11 cellular contexts compared by ENCODE assay signal in the genomic region with DNA sequence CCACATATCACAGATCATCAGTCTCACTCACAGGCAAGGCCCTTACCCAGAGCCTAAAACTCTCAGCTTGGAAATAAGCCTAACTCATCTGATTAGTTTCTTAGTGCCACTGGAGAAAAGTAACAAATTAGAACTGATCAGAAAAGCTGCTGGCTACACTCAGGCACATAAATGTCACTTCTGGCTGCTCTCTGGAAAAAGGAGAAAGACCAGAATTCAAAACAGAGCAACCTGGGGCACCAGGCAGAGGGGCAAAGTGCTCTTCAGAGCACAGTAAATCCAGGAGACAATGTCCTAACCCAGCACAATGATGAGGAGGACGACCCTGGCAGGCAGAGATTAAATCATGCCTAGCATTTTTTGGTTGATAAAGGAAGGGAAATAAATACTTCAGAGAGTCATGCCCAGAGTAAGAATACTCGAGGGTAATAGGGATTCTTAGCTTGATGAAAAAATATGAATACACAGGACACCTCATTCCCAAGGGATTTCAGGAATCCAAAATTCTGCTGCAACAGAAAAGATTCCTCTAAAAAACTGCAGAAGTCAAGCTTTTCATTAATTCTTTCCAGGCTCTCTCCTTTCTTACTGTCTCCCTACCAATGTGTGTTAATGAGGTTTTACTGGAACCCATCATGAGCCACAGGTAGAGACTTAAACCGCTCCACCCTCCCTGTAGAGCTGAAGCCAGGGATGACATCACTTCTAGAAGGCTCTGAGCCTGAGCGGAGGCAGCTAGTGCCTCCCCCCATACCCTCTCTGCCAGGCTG. TPM values are rescaled to one million over a fixed set of nuclear protein-coding genes. Genes with fewer than 3 reads are reported as not detected.
DNase-seq lines count a peak whose midpoint lies in the region; ATAC-seq and TF ChIP-seq lines count a peak whose summit lies in the region.
"Had no signal": no experiment of that assay in that cellular context is flagged by ENCODE, and none has a peak within 500 bp of the region (broad histone marks: within the 10 kb centered on the region; RNA-seq: fewer than 3 reads in every experiment).

No MANE protein-coding gene starts in this region.

- H2AK9ac ChIP-seq in IMR-90 (replicated peaks; ENCODE audit: low read depth, low read length, poor library complexity): peak overlapping the region; percentile 73

- H3K9me1 ChIP-seq in IMR-90 (ENCODE audit: insufficient read depth, low read length): peaks cover 10% of the 10 kb centered on the region

- CTCF ChIA-PET in IMR-90 (lab: Yijun Ruan, JAX): no interaction called here

- peak overlapping the region; percentile 55 to 83; a peak in 3 of 4 replicates for H4K8ac ChIP-seq in IMR-90 (ENCODE audit: low read depth in 2 of 2, low read length in 2 of 2)

- H3K4me1 ChIP-seq in IMR-90 (ENCODE audit: control insufficient read depth, insufficient read depth, low read length) (peaks cover 22% of the 10 kb centered on the region), lower lobe of right lung (peaks cover 29% of the 10 kb centered on the region)

- ATAC-seq in IMR-90 (ENCODE audit: low read depth) (peak; percentile 10), lower lobe of right lung (no peak), HG03135 (IDR thresholded peaks at IDR 0.05; ENCODE audit: unreplicated experiment) (no peak)

- H2BK15ac ChIP-seq in IMR-90 (ENCODE audit: low read depth, low read length): peak overlapping the region; percentile 62; the same call in 2 of the 3 replicates

- POLR2A ChIA-PET in IMR-90 (lab: Charles Lee; ENCODE audit: unreplicated experiment): no interaction called here

- H3K4me1 Mint-ChIP-seq in brain: peaks cover 37% of the 10 kb centered on the region

- peak overlapping the region; percentile 60 for H3K14ac ChIP-seq in IMR-90 (replicated peaks; ENCODE audit: low read depth, low read length)

- H3K9me3 ChIP-seq in IMR-90 (ENCODE audit: control insufficient read depth, insufficient read depth, low read length) (no peaks in the 10 kb centered on the region), lower lobe of right lung (no peaks in the 10 kb centered on the region)
- H3K9me3 ChIP-seq: testis had no signal

- no peaks in the 10 kb centered on the region for H3K36me3 ChIP-seq in IMR-90 (ENCODE audit: control insufficient read depth, insufficient read depth, low read length)
- no peaks in the 10 kb centered on the region for H3K36me3 ChIP-seq in lower lobe of right lung

- H3K27me3 ChIP-seq in IMR-90 (ENCODE audit: control insufficient read depth, insufficient read depth, low read length) (no peaks in the 10 kb centered on the region), lower lobe of right lung (ENCODE audit: low read depth) (peaks cover 33% of the 10 kb centered on the region)
- H3K27me3 ChIP-seq: testis had no signal

- H3K4me3 ChIP-seq in AG10803 (ENCODE audit: low read length) (no peak overlapping the region), IMR-90 (ENCODE audit: insufficient read depth, low read depth, low read length) (no peak overlapping the region), lower lobe of right lung (no peak overlapping the region)
- H3K4me3 ChIP-seq: testis had no signal

- H3K18ac ChIP-seq in IMR-90 (ENCODE audit: low read depth, low read length): peak overlapping the region; percentile 78

- H4K5ac ChIP-seq in IMR-90 (ENCODE audit: low read depth, low read length): peak overlapping the region; percentile 83

- peaks cover 9% of the 10 kb centered on the region for H3K27me3 Mint-ChIP-seq in brain

- peak overlapping the region in 4 of 5 experiments; percentile 49 to 93 (median 80) for H3K27ac Mint-ChIP-seq in brain

- no TSS peak for BruUV-seq in IMR-90 (replicated peaks; lab: Mats Ljungman, UMichigan)

- TF ChIP-seq CTCF in AG10803 (conservative IDR thresholded peaks at IDR 0.05; ENCODE audit: low read length) (no peak), IMR-90 (conservative IDR thresholded peaks at IDR 0.05; ENCODE audit: low read depth, low read length) (no peak), brain (conservative IDR thresholded peaks at IDR 0.05) (no peak), lower lobe of right lung (IDR thresholded peaks at IDR 0.05) (no peak)

- peak overlapping the region; percentile 73 for H3K4me2 ChIP-seq in IMR-90 (ENCODE audit: low read depth, low read length)

- H4K91ac ChIP-seq in IMR-90 (ENCODE audit: insufficient read depth, low read depth, low read length): peak overlapping the region; percentile 89

- H3K23ac ChIP-seq in IMR-90 (ENCODE audit: low read depth, low read length): peak overlapping the region; percentile 83; the same call in 1 of the 2 replicates

- DNase-seq in AG10803 (ENCODE audit: low read depth) (peak; percentile 92), IMR-90 (peak; percentile 73), lower lobe of right lung (no peak), DMS114 treated with DMSO at 0.1 percent for 48 hours (lab: John Stamatoyannopoulos, UW; ENCODE audit: unreplicated experiment) (no peak), NCI-H187 (lab: John Stamatoyannopoulos, UW) (no peak), superior temporal gyrus (ENCODE audit: extremely low spot score) (no peak)
- DNase-seq: activated gamma-delta T cell, NCI-H510A, testis had no signal

- H3K4me3 Mint-ChIP-seq in brain: peak overlapping the region; percentile 50 to 89 (median 85)

- H3K56ac ChIP-seq in IMR-90 (ENCODE audit: extremely low read depth, insufficient read depth, low read length): peak overlapping the region; percentile 55; the same call in 1 of the 2 replicates

- H2BK5ac ChIP-seq in IMR-90 (ENCODE audit: low read depth, low read length, poor library complexity, severe bottlenecking): peak overlapping the region; percentile 90

- H2BK20ac ChIP-seq in IMR-90 (ENCODE audit: low read depth, low read length): peak overlapping the region; percentile 92

- peak overlapping the region; percentile 86 for H3K4ac ChIP-seq in IMR-90 (ENCODE audit: low read depth, low read length)

- no peak for TF ChIP-seq RAD21 in IMR-90 (IDR thresholded peaks at IDR 0.05; ENCODE audit: low read length)

- peak overlapping the region; percentile 49 for H2AFZ ChIP-seq in IMR-90 (replicated peaks; ENCODE audit: low read length, poor library complexity)

- no CpG with 5 or more reads among the region's 4 CpGs for WGBS in IMR-90 (ENCODE audit: extremely low coverage in 2 of 2, insufficient read length in 1 of 2), 2 experiments

- no peaks in the 10 kb centered on the region for H3K36me3 Mint-ChIP-seq in brain

- dilution Hi-C loops in IMR-90 (cut with HindIII; ENCODE audit: low sequenced_read_pairs, unreplicated experiment): no loop called here

- H2BK120ac ChIP-seq in IMR-90 (ENCODE audit: low read depth, low read length): peak overlapping the region; percentile 94

- H3K9me3 Mint-ChIP-seq in brain: no peaks in the 10 kb centered on the region

- H3K9ac ChIP-seq in IMR-90 (ENCODE audit: low read depth, low read length): peak overlapping the region; percentile 49; the same call in 1 of the 2 replicates

- H3K27ac ChIP-seq in IMR-90 (ENCODE audit: insufficient read depth, low read length): peak overlapping the region; percentile 94; the same call in 1 of the 2 replicates
- peak overlapping the region; percentile 82 for H3K27ac ChIP-seq in lower lobe of right lung
- H3K27ac ChIP-seq: testis had no signal

- peaks cover 0 to 37% of the 10 kb centered on the region in 2 experiments; a peak in 2 of 4 replicates for H3K79me1 ChIP-seq in IMR-90 (ENCODE audit: low read depth in 1 of 2, low read length in 2 of 2)

- peak overlapping the region; percentile 83 for H2AK5ac ChIP-seq in IMR-90 (ENCODE audit: low read depth, low read length)

- H4K20me1 ChIP-seq in IMR-90 (ENCODE audit: insufficient read depth, low read length): no peaks in the 10 kb centered on the region

- no peak for TF ChIP-seq POLR2A in IMR-90 (IDR thresholded peaks at IDR 0.05; ENCODE audit: low read depth, low read length)

- intact Hi-C loops in IMR-90 (cut with micrococcal nuclease) (loop anchor here (5.0 kb wide), 1 partner anchor 54 kb away; no protein-coding TSS in a partner anchor), lower lobe of right lung (cut with DNase I) (no loop called here)

- in situ Hi-C loops in IMR-90 (cut with MboI; ENCODE audit: low sequenced_read_pairs): no loop called here

TF ChIP-seq in IMR-90, 13 proteins besides CTCF, POLR2A, EP300 and RAD21 (continues in another document):
- TF ChIP-seq RCOR1 (IDR thresholded peaks at IDR 0.05; ENCODE audit: insufficient replicate concordance, low read length) (no peak), FOS (IDR thresholded peaks at IDR 0.05; ENCODE audit: low read depth, low read length) (no peak), CEBPB (IDR thresholded peaks at IDR 0.05; ENCODE audit: low read depth, low read length) (no peak), RFX5 (IDR thresholded peaks at IDR 0.05; ENCODE audit: low read depth, low read length) (no peak), SMC3 (IDR thresholded peaks at IDR 0.05; ENCODE audit: low read depth, low read length) (no peak), NFE2L2 (IDR thresholded peaks at IDR 0.05; ENCODE audit: low read depth, low read length) (no peak), CHD1 (IDR thresholded peaks at IDR 0.05; ENCODE audit: low read depth, low read length) (no peak), BHLHE40 (IDR thresholded peaks at IDR 0.05; ENCODE audit: low read depth, low read length) (no peak), MAFK (IDR thresholded peaks at IDR 0.05; ENCODE audit: low read depth, low read length) (no peak)
- TF ChIP-seq, protein P1, sequence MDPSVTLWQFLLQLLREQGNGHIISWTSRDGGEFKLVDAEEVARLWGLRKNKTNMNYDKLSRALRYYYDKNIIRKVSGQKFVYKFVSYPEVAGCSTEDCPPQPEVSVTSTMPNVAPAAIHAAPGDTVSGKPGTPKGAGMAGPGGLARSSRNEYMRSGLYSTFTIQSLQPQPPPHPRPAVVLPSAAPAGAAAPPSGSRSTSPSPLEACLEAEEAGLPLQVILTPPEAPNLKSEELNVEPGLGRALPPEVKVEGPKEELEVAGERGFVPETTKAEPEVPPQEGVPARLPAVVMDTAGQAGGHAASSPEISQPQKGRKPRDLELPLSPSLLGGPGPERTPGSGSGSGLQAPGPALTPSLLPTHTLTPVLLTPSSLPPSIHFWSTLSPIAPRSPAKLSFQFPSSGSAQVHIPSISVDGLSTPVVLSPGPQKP (IDR thresholded peaks at IDR 0.05; ENCODE audit: borderline replicate concordance, low read depth, low read length): no peak
- TF ChIP-seq, protein P2, sequence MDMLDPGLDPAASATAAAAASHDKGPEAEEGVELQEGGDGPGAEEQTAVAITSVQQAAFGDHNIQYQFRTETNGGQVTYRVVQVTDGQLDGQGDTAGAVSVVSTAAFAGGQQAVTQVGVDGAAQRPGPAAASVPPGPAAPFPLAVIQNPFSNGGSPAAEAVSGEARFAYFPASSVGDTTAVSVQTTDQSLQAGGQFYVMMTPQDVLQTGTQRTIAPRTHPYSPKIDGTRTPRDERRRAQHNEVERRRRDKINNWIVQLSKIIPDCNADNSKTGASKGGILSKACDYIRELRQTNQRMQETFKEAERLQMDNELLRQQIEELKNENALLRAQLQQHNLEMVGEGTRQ (IDR thresholded peaks at IDR 0.05; ENCODE audit: low read depth, low read length): no peak

RNA-seq across cellular contexts. Expression of a gene that starts 3.6 kb away (rescaled TPM):
- total RNA-seq in IMR-90 (2012; rRNA removed): 22.0 and 23.6 TPM in 2 replicates
- 28.3 and 38.8 TPM in 2 replicates for polyA plus RNA-seq in IMR-90 (2012; rRNA removed)
- 21.6 and 39.0 TPM in 2 replicates for polyA plus RNA-seq in IMR-90 (2012; cell fraction: cytosol; rRNA removed)
- 9.4 and 21.6 TPM in 2 replicates for polyA plus RNA-seq in IMR-90 (2012; cell fraction: nucleus; rRNA removed; ENCODE audit: low replicate concordance)
- polyA plus RNA-seq in brain (ENCODE audit: insufficient read depth, low read depth, low replicate concordance): 17.5 TPM
- 90.0 TPM for total RNA-seq in lower lobe of right lung

Comparison
In these comparisons a context has a peak if more than half of its experiments do, and no peak if none do; other contexts are left out.
1. DNase-seq: peak in AG10803 (single experiment) and IMR-90 (single experiment); none in lower lobe of right lung (single experiment), DMS114 treated with DMSO at 0.1 percent for 48 hours (single experiment), NCI-H187 (0 of 2) and superior temporal gyrus (single experiment).